19 cellular contexts compared by ENCODE assay signal in the genomic region with DNA sequence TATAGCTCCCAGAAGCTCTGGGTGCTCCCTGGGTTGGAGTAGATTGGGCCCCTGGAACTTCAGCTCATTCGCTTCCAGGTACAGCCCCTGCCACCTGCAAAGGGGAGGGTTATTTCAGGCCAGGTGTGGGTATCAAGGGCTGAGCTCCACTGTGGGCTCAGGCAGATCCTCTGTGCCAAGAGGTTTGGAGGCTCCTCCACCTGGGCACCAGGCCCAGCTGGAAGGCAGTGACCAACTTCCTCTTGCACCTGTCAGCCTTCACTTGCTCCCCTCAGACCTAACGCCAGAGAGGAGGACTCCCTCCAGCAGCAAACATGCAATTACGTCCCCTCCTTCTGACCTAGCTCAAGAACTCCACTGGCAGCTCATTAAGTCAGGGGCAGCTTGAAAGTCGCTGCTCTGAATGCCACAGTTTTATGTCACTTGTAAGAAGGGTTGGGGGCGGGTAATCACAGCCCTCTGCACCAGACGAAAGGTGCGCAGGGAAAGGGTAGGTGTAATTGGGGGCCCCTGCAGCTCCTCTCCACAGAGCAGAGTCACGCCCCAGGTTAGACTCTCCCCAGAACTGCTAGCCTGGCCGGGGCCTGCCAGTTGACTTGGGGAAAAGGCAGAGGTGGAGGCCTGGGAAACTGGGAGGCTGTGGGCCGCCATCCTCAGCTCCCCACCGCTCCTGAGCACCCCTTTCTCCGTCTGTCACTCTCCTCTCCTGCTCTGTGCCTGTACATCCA.
A peak's percentile ranks its signal among the peaks of the same experiment; 100 is the strongest.
DNase-seq lines count a peak whose midpoint lies in the region; ATAC-seq and TF ChIP-seq lines count a peak whose summit lies in the region.
"Had no signal": no experiment of that assay in that cellular context is flagged by ENCODE, and none has a peak within 500 bp of the region (broad histone marks: within the 10 kb centered on the region; RNA-seq: fewer than 3 reads in every experiment).

No MANE protein-coding gene starts in this region.

- peaks cover under 1% of the 10 kb centered on the region for H3K4me1 Mint-ChIP-seq in CD14-positive monocyte
- H3K4me1 Mint-ChIP-seq: activated naive CD8-positive, alpha-beta T cell treated with anti-CD3 and anti-CD28 coated beads for 36 hours; naive B cell had no signal

- POLR2A ChIA-PET in RWPE1 (lab: Yijun Ruan, JAX; ENCODE audit: low non-redundant PET) = interaction anchor here (0.9 kb wide), 1 partner anchor 20 kb away, joined by 3 read pairs; no protein-coding TSS in a partner anchor

- intact Hi-C loops in CD14-positive monocyte (cut with micrococcal nuclease) = no loop called here

- peaks cover 10 to 18% (median 12%) of the 10 kb centered on the region in 3 donors for H3K27me3 Mint-ChIP-seq in CD14-positive monocyte (ENCODE audit: low read depth in 3 of 3)
- H3K27me3 Mint-ChIP-seq: activated naive CD8-positive, alpha-beta T cell treated with anti-CD3 and anti-CD28 coated beads for 36 hours; IgD-negative memory B cell had no signal

- H3K27ac ChIP-seq in RWPE1 = peak overlapping the region; percentile 98
- H3K27ac ChIP-seq: heart left ventricle had no signal

- no peak overlapping the region for H3K4me3 Mint-ChIP-seq in CD14-positive monocyte
- H3K4me3 Mint-ChIP-seq: activated CD8-positive, alpha-beta T cell treated with anti-CD3 and anti-CD28 coated beads for 36 hours; activated naive CD8-positive, alpha-beta T cell treated with anti-CD3 and anti-CD28 coated beads for 36 hours had no signal

- H3K27ac Mint-ChIP-seq in CD14-positive monocyte = no peak overlapping the region
- H3K27ac Mint-ChIP-seq: activated CD8-positive, alpha-beta T cell treated with anti-CD3 and anti-CD28 coated beads for 36 hours; activated naive CD8-positive, alpha-beta T cell treated with anti-CD3 and anti-CD28 coated beads for 36 hours; IgD-negative memory B cell; naive B cell had no signal

- ATAC-seq in GM18511 (IDR thresholded peaks at IDR 0.05; ENCODE audit: unreplicated experiment) = no peak
- ATAC-seq in HG03139 (IDR thresholded peaks at IDR 0.05; ENCODE audit: unreplicated experiment) = no peak
- ATAC-seq: activated CD8-positive, alpha-beta T cell treated with anti-CD3 and anti-CD28 coated beads for 36 hours; heart left ventricle had no signal

- no peaks in the 10 kb centered on the region for H3K36me3 Mint-ChIP-seq in CD14-positive monocyte
- H3K36me3 Mint-ChIP-seq: activated naive CD8-positive, alpha-beta T cell treated with anti-CD3 and anti-CD28 coated beads for 36 hours had no signal

- CTCF ChIA-PET in RWPE1 (lab: Yijun Ruan, JAX) = interaction anchor here (0.6 to 1.2 kb wide), 3 partner anchors 136 to 349 kb away, joined by 3 to 4 read pairs (median 4); no protein-coding TSS in a partner anchor

- TF ChIP-seq CTCF in RWPE1 (conservative IDR thresholded peaks at IDR 0.05; ENCODE audit: low read depth) = no peak
- TF ChIP-seq CTCF in CD14-positive monocyte (IDR thresholded peaks at IDR 0.05) = no peak

- H3K9me3 Mint-ChIP-seq in CD14-positive monocyte = peaks cover under 1 to 8% (median 3%) of the 10 kb centered on the region in 7 donors
- H3K9me3 Mint-ChIP-seq: activated CD8-positive, alpha-beta T cell treated with anti-CD3 and anti-CD28 coated beads for 36 hours; activated naive CD8-positive, alpha-beta T cell treated with anti-CD3 and anti-CD28 coated beads for 36 hours had no signal

- DNase-seq in COLO668 (lab: John Stamatoyannopoulos, UW; ENCODE audit: unreplicated experiment) = peak; percentile 54
- peak; percentile 81 for DNase-seq in NCI-H2029 (lab: John Stamatoyannopoulos, UW)
- DNase-seq in RWPE1 (ENCODE audit: low spot score) = no peak
- peak; percentile 60 for DNase-seq in left kidney (ENCODE audit: low read depth, low spot score)
- DNase-seq in CD14-positive monocyte (ENCODE audit: low spot score) = no peak
- DNase-seq in NCI-H146 treated with DMSO at 0.1 percent for 48 hours (lab: John Stamatoyannopoulos, UW; ENCODE audit: unreplicated experiment) = no peak
- DNase-seq: activated CD8-positive, alpha-beta T cell treated with anti-CD3 and anti-CD28 coated beads for 36 hours; activated naive CD8-positive, alpha-beta T cell treated with anti-CD3 and anti-CD28 coated beads for 36 hours; BE2C; HCEC 1CT; heart left ventricle; left colon; naive B cell; SHP77 treated with DMSO at 0.1 percent for 48 hours; small intestine; stimulated activated CD4-positive, alpha-beta T cell treated with anti-CD3 and anti-CD28 coated beads, Interleukin-2, amount 100 ng/mL, for 24 hours had no signal

Comparison
In these comparisons a context has a peak if more than half of its experiments do, and no peak if none do; other contexts are left out.
1. DNase-seq: peak in COLO668 (single experiment), NCI-H2029 (single experiment) and left kidney (single experiment); none in RWPE1 (single experiment), CD14-positive monocyte (single experiment) and NCI-H146 treated with DMSO at 0.1 percent for 48 hours (single experiment).